Comparison of ENCODE assay signal across 1 cellular context in the genomic region with DNA sequence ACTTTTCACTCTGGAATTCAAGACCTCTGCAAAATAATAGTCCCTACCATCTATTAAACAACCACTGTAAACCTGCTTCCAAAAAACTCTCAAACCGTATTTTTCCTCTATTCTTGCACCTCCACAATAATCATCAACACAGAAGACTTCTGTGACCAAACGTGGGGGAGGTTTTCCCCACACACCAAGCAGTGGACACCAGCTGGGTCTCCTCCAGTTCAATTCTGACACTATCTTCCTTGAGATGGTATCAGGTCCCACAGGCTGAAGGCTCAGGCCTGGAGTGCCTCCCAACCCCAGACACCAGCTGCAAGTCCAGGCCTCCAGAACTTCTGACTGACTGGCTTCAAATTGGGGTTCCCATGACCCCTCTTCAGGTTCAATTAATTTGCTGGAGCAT.
TF ChIP-seq lines count a peak whose summit lies in the region.

No MANE protein-coding gene starts in this region.

TF ChIP-seq in K562, 482 proteins besides CTCF, POLR2A, EP300 and RAD21 (continued from another document):
- TF ChIP-seq ILK (tag; IDR thresholded peaks at IDR 0.05; ENCODE audit: borderline replicate concordance, low read depth), result no peak
- TF ChIP-seq FUS (optimal IDR thresholded peaks at IDR 0.05; ENCODE audit: low read depth, low read length), result no peak
- TF ChIP-seq PURB (CRISPR knock-in tag; IDR thresholded peaks at IDR 0.05; ENCODE audit: low read depth), result no peak
- no peak for TF ChIP-seq TGIF2 (CRISPR knock-in tag; IDR thresholded peaks at IDR 0.05)
- TF ChIP-seq ZNF583 (CRISPR knock-in tag; IDR thresholded peaks at IDR 0.05), result no peak
- no peak for TF ChIP-seq BDP1 (IDR thresholded peaks at IDR 0.05; ENCODE audit: insufficient read depth, insufficient read length)
- TF ChIP-seq ESRRB (CRISPR knock-in tag; IDR thresholded peaks at IDR 0.05; ENCODE audit: borderline replicate concordance), result no peak
- TF ChIP-seq, protein P1, sequence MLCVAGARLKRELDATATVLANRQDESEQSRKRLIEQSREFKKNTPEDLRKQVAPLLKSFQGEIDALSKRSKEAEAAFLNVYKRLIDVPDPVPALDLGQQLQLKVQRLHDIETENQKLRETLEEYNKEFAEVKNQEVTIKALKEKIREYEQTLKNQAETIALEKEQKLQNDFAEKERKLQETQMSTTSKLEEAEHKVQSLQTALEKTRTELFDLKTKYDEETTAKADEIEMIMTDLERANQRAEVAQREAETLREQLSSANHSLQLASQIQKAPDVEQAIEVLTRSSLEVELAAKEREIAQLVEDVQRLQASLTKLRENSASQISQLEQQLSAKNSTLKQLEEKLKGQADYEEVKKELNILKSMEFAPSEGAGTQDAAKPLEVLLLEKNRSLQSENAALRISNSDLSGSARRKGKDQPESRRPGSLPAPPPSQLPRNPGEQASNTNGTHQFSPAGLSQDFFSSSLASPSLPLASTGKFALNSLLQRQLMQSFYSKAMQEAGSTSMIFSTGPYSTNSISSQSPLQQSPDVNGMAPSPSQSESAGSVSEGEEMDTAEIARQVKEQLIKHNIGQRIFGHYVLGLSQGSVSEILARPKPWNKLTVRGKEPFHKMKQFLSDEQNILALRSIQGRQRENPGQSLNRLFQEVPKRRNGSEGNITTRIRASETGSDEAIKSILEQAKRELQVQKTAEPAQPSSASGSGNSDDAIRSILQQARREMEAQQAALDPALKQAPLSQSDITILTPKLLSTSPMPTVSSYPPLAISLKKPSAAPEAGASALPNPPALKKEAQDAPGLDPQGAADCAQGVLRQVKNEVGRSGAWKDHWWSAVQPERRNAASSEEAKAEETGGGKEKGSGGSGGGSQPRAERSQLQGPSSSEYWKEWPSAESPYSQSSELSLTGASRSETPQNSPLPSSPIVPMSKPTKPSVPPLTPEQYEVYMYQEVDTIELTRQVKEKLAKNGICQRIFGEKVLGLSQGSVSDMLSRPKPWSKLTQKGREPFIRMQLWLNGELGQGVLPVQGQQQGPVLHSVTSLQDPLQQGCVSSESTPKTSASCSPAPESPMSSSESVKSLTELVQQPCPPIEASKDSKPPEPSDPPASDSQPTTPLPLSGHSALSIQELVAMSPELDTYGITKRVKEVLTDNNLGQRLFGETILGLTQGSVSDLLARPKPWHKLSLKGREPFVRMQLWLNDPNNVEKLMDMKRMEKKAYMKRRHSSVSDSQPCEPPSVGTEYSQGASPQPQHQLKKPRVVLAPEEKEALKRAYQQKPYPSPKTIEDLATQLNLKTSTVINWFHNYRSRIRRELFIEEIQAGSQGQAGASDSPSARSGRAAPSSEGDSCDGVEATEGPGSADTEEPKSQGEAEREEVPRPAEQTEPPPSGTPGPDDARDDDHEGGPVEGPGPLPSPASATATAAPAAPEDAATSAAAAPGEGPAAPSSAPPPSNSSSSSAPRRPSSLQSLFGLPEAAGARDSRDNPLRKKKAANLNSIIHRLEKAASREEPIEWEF (CRISPR knock-in tag; IDR thresholded peaks at IDR 0.05), result no peak
- TF ChIP-seq MAFF (IDR thresholded peaks at IDR 0.05; ENCODE audit: low read length), result no peak
- TF ChIP-seq FIP1L1 (IDR thresholded peaks at IDR 0.05; ENCODE audit: low read depth, low read length, poor library complexity, severe bottlenecking), result no peak
- TF ChIP-seq, protein P2, sequence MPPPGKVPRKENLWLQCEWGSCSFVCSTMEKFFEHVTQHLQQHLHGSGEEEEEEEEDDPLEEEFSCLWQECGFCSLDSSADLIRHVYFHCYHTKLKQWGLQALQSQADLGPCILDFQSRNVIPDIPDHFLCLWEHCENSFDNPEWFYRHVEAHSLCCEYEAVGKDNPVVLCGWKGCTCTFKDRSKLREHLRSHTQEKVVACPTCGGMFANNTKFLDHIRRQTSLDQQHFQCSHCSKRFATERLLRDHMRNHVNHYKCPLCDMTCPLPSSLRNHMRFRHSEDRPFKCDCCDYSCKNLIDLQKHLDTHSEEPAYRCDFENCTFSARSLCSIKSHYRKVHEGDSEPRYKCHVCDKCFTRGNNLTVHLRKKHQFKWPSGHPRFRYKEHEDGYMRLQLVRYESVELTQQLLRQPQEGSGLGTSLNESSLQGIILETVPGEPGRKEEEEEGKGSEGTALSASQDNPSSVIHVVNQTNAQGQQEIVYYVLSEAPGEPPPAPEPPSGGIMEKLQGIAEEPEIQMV (tag; conservative IDR thresholded peaks at IDR 0.05; ENCODE audit: low read depth), result no peak
- TF ChIP-seq MAZ (CRISPR knock-in tag; conservative IDR thresholded peaks at IDR 0.05 in 1 of 2, IDR thresholded peaks at IDR 0.05 in 1 of 2), result no peak; a peak in 1 of 4 replicates
